8 cellular contexts compared by ENCODE assay signal in the genomic region with DNA sequence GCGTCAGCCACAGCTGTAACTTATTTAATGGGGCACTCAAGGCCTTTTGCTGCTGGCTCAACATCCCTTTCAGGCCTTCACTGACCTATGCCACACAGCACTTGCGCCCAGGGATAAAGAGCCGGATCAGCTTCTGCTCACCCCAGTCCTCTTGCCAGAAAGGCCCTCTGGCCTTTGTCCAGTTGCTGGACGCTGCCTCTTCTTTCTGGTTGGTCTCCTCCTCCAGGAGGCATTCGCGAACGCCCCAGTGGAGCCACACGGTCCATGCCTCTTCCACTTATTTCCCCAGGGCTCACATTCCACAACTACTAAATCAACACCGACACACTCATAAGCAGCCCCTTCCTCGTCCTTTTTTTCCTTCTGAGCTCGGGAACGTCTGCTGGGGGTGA. TPM values are rescaled to one million over a fixed set of nuclear protein-coding genes. Genes with fewer than 3 reads are reported as not detected.
DNase-seq lines count a peak whose midpoint lies in the region; ATAC-seq and TF ChIP-seq lines count a peak whose summit lies in the region.

No MANE protein-coding gene starts in this region.

- no peak for TF ChIP-seq CTCF in cardiac muscle cell (IDR thresholded peaks at IDR 0.05; ENCODE audit: low read depth, low read length)
- TF ChIP-seq CTCF in ovary (IDR thresholded peaks at IDR 0.05), result no peak

- H3K27ac Mint-ChIP-seq in activated T-cell treated with anti-CD3 and anti-CD28 coated beads, Interleukin-2, amount 50 U/mL, for 72 hours, result no peak overlapping the region

- peaks cover 40% of the 10 kb centered on the region for H3K4me1 Mint-ChIP-seq in activated T-cell treated with anti-CD3 and anti-CD28 coated beads, Interleukin-2, amount 50 U/mL, for 72 hours (ENCODE audit: low read depth)

- H3K9me3 Mint-ChIP-seq in activated T-cell treated with anti-CD3 and anti-CD28 coated beads, Interleukin-2, amount 50 U/mL, for 72 hours, result peaks cover 4 to 14% of the 10 kb centered on the region in 2 donors

- WGBS in ovary, 3 donors, result 1 to 6% (median 5%) methylated on average over 12 of the region's 12 CpGs

- H3K4me1 ChIP-seq in cardiac muscle cell (ENCODE audit: low read depth) (no peaks in the 10 kb centered on the region), ovary (ENCODE audit: insufficient read depth) (peaks cover 9% of the 10 kb centered on the region)

- TF ChIP-seq POLR2A in ovary (IDR thresholded peaks at IDR 0.05), result no peak

- no peaks in the 10 kb centered on the region for H3K9me3 ChIP-seq in cardiac muscle cell (ENCODE audit: low read depth)
- H3K9me3 ChIP-seq in ovary, result no peaks in the 10 kb centered on the region

- H3K4me3 Mint-ChIP-seq in activated T-cell treated with anti-CD3 and anti-CD28 coated beads, Interleukin-2, amount 50 U/mL, for 72 hours, result peak overlapping the region; percentile 74 to 92

- TF ChIP-seq EP300 in ovary (IDR thresholded peaks at IDR 0.05), result no peak

- no peaks in the 10 kb centered on the region for H3K27me3 ChIP-seq in cardiac muscle cell
- H3K27me3 ChIP-seq in ovary, result no peaks in the 10 kb centered on the region

- intact Hi-C loops in ovary (cut with DNase I), result loop anchor here (2.0 to 10.0 kb wide), 5 partner anchors 129 to 1049 kb away; a partner anchor contains a TSS

- peaks cover 15 to 32% of the 10 kb centered on the region in 2 donors for H3K36me3 Mint-ChIP-seq in activated T-cell treated with anti-CD3 and anti-CD28 coated beads, Interleukin-2, amount 50 U/mL, for 72 hours (ENCODE audit: insufficient read depth in 2 of 2)

- no peaks in the 10 kb centered on the region for H3K36me3 ChIP-seq in cardiac muscle cell
- no peaks in the 10 kb centered on the region for H3K36me3 ChIP-seq in ovary

- no peaks in the 10 kb centered on the region for H3K27me3 Mint-ChIP-seq in activated T-cell treated with anti-CD3 and anti-CD28 coated beads, Interleukin-2, amount 50 U/mL, for 72 hours (ENCODE audit: low read depth)

- DNase-seq in DMS53 (lab: John Stamatoyannopoulos, UW) (peak; percentile 56), DMS53 treated with DMSO at 0.1 percent for 48 hours (lab: John Stamatoyannopoulos, UW; ENCODE audit: unreplicated experiment) (no peak), cardiac muscle cell (ENCODE audit: low read depth in 1 of 2, low spot score in 1 of 2) (peak; percentile 53 to 77), ovary (peak; percentile 53 to 62 (median 58)), middle frontal gyrus (ENCODE audit: extremely low spot score, low spot score) (no peak), D341Med (ENCODE audit: low spot score) (no peak)
- DNase-seq in activated T-cell treated with anti-CD3 and anti-CD28 coated beads, Interleukin-2, amount 50 U/mL, for 72 hours, result peak in 1 of 2 donors; percentile 8

- H3K27ac ChIP-seq in cardiac muscle cell (peak overlapping the region; percentile 94), ovary (peak overlapping the region; percentile 51 to 79)

- no peak for ATAC-seq in activated T-cell treated with anti-CD3 and anti-CD28 coated beads, Interleukin-2, amount 50 U/mL, for 72 hours (replicated peaks in 1 of 2)
- ATAC-seq in GM18868 (IDR thresholded peaks at IDR 0.05; ENCODE audit: unreplicated experiment), result no peak

- H3K4me3 ChIP-seq in cardiac muscle cell, result peak overlapping the region; percentile 92
- peak overlapping the region; percentile 86 for H3K4me3 ChIP-seq in ovary

RNA-seq across cellular contexts. Expression of a gene that starts 3.7 kb away (rescaled TPM):
- 1 to 10 TPM; 8.0 to 9.8 TPM for total RNA-seq in activated T-cell treated with anti-CD3 and anti-CD28 coated beads, Interleukin-2, amount 50 U/mL, for 72 hours
- 27.8 and 29.6 TPM in 2 replicates for total RNA-seq in cardiac muscle cell
- 5.2 and 12.8 TPM in 2 replicates for polyA plus RNA-seq in cardiac muscle cell
- total RNA-seq in ovary, result 10 to 100 TPM in 5 of 7 donors, 1 to 10 TPM in 2; 5.6 to 16.9 (median 13.5) TPM
- polyA plus RNA-seq in ovary, result 10 to 100 TPM in 1 of 2 donors, 1 to 10 TPM in 1; 7.3 to 14.9 TPM

RNA-seq across cellular contexts. Expression of a gene that starts 28.6 kb away (rescaled TPM):
- 10 to 100 TPM; 32.1 to 42.8 TPM for total RNA-seq in activated T-cell treated with anti-CD3 and anti-CD28 coated beads, Interleukin-2, amount 50 U/mL, for 72 hours
- 40.3 and 50.1 TPM in 2 replicates for total RNA-seq in cardiac muscle cell
- 42.8 and 45.4 TPM in 2 replicates for polyA plus RNA-seq in cardiac muscle cell
- total RNA-seq in ovary, result 10 to 100 TPM; 26.1 to 61.5 (median 45.3) TPM
- 10 to 100 TPM; 20.4 to 22.4 TPM for polyA plus RNA-seq in ovary

RNA-seq across cellular contexts. Expression of a gene that starts 56.3 kb away (rescaled TPM):
- 10 to 100 TPM; 34.0 to 51.3 TPM for total RNA-seq in activated T-cell treated with anti-CD3 and anti-CD28 coated beads, Interleukin-2, amount 50 U/mL, for 72 hours
- total RNA-seq in cardiac muscle cell (173 and 243 TPM in 2 replicates), ovary (100 to 1,000 TPM in 5 of 7 donors, 10 to 100 TPM in 2; 95.9 to 144 (median 119) TPM)
- polyA plus RNA-seq in cardiac muscle cell (127 and 191 TPM in 2 replicates), ovary (10 to 100 TPM; 32.1 to 93.3 TPM)

Comparison
In these comparisons a context has a peak if more than half of its experiments do, and no peak if none do; other contexts are left out.
1. DNase-seq: peak in DMS53 (single experiment), cardiac muscle cell (2 of 2) and ovary (5 of 5); none in DMS53 treated with DMSO at 0.1 percent for 48 hours (single experiment), middle frontal gyrus (single experiment) and D341Med (single experiment).